In the genomic region with DNA sequence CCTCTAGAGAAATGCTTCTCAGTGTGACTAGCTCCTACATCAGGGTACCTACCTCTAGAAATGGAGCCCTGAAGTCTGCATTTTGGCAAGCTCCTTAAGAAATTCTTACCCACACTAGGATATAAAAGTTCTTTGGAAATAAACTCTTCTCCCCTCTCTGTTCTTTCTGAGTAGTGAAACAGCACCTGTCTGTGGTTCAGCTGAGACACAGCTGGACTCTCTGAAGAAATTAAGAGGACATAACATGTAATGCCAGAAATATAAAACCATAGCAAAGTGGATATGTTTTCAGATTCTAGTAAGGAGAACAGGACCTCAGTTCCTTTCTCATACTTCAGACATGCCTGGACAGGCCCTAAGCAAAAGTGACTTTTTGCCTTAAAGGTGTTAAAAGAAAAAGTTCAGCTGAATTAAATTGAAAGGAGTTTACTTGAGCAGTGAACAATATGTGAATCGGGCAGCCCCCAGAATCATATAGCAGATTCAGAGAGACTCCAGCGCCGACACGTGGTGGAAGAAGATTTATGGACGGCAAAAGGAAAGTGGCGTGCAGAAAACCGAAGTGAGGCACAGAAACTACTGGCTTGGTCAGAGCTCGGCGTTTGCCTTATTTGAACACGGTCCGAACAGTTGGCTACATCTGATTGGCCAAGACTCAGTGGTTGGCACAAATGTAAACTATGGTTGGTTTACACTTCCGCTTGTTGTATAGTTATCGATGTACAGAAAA, we compare ENCODE assay signal across 8 cellular contexts.
DNase-seq lines count a peak whose midpoint lies in the region; ATAC-seq, FAIRE-seq and TF ChIP-seq lines count a peak whose summit lies in the region.

No MANE protein-coding gene starts in this region.

- no peaks in the 10 kb centered on the region for H3K9me3 ChIP-seq in RWPE2 (ENCODE audit: severe bottlenecking)
- no peaks in the 10 kb centered on the region for H3K9me3 ChIP-seq in upper lobe of right lung
- H3K9me3 ChIP-seq in right lobe of liver = no peaks in the 10 kb centered on the region

- no peak for TF ChIP-seq POLR2A in right lobe of liver (IDR thresholded peaks at IDR 0.05)

- FAIRE-seq in GM19239 (lab: Jason Lieb, UNC) = no peak

- DNase-seq in Right ventricle myocardium superior (peak; percentile 51), cardiac septum (ENCODE audit: low spot score) (no peak), RWPE2 (ENCODE audit: low spot score) (no peak), fibroblast of the aortic adventitia (ENCODE audit: low read depth) (peak; percentile 5), upper lobe of right lung (no peak), GM19239 (ENCODE audit: insufficient read length, low spot score) (no peak), right lobe of liver (no peak), Kasumi-1 (lab: John Stamatoyannopoulos, UW) (no peak)

- ATAC-seq in Right ventricle myocardium superior (ENCODE audit: poor library complexity) (peak; percentile 67), RWPE2 (ENCODE audit: low read depth) (peak; percentile 17; the same call in 1 of the 3 replicates), upper lobe of right lung (no peak), right lobe of liver (no peak)

- intact Hi-C loops in Right ventricle myocardium superior (cut with DNase I) (loop anchor here (10.0 kb wide), 1 partner anchor 225 kb away; no protein-coding TSS in a partner anchor), cardiac septum (cut with DNase I) (no loop called here), upper lobe of right lung (cut with DNase I) (no loop called here), right lobe of liver (cut with DNase I) (no loop called here)

- TF ChIP-seq CTCF in RWPE2 (IDR thresholded peaks at IDR 0.05; ENCODE audit: poor library complexity, severe bottlenecking) (no peak), fibroblast of the aortic adventitia (IDR thresholded peaks at IDR 0.05; ENCODE audit: insufficient read depth, low read length) (no peak), upper lobe of right lung (IDR thresholded peaks at IDR 0.05) (peak; percentile 11), right lobe of liver (IDR thresholded peaks at IDR 0.05) (no peak)

- H3K27ac ChIP-seq in RWPE2 (ENCODE audit: poor library complexity, severe bottlenecking) (no peak overlapping the region), upper lobe of right lung (no peak overlapping the region), right lobe of liver (no peak overlapping the region)

- H3K4me1 ChIP-seq in RWPE2 (ENCODE audit: insufficient read depth, poor library complexity, severe bottlenecking) = peaks cover 4% of the 10 kb centered on the region
- H3K4me1 ChIP-seq in upper lobe of right lung = no peaks in the 10 kb centered on the region
- no peaks in the 10 kb centered on the region for H3K4me1 ChIP-seq in right lobe of liver

- H3K36me3 ChIP-seq in RWPE2 (ENCODE audit: low read depth) (no peaks in the 10 kb centered on the region), upper lobe of right lung (no peaks in the 10 kb centered on the region), right lobe of liver (no peaks in the 10 kb centered on the region)

- H3K4me3 ChIP-seq in RWPE2 (ENCODE audit: severe bottlenecking) (no peak overlapping the region), fibroblast of the aortic adventitia (ENCODE audit: low read depth, low read length) (no peak overlapping the region), upper lobe of right lung (no peak overlapping the region), right lobe of liver (no peak overlapping the region)

- H3K27me3 ChIP-seq in RWPE2 (ENCODE audit: insufficient read depth, poor library complexity, severe bottlenecking) (no peaks in the 10 kb centered on the region), upper lobe of right lung (no peaks in the 10 kb centered on the region), right lobe of liver (no peaks in the 10 kb centered on the region)

- WGBS in right lobe of liver (ENCODE audit: insufficient coverage, low coverage, low lambda C conversion rate, missing lambda C conversion rate) = 52% methylated on average over 9 of the region's 13 CpGs

Comparison
In these comparisons a context has a peak if more than half of its experiments do, and no peak if none do; other contexts are left out.
1. DNase-seq: peak in Right ventricle myocardium superior (single experiment) and fibroblast of the aortic adventitia (single experiment); none in cardiac septum (single experiment), RWPE2 (single experiment), upper lobe of right lung (single experiment), GM19239 (single experiment), right lobe of liver (0 of 3) and Kasumi-1 (0 of 2).
2. ATAC-seq: peak in Right ventricle myocardium superior (single experiment) and RWPE2 (single experiment); none in upper lobe of right lung (single experiment) and right lobe of liver (0 of 4).